ENCODE assay signal across 1 cellular context in genomic region chr5:171258737-171259405, GRCh38.
TF ChIP-seq lines count a peak whose summit lies in the region.

No MANE protein-coding gene starts in this region.

TF ChIP-seq in IMR-90, 13 proteins besides CTCF, POLR2A, EP300 and RAD21 (continued from another document):
- no peak for TF ChIP-seq ELK1 (IDR thresholded peaks at IDR 0.05; ENCODE audit: borderline replicate concordance, low read depth, low read length)
- TF ChIP-seq NFE2L2 (IDR thresholded peaks at IDR 0.05; ENCODE audit: low read depth, low read length): no peak
- TF ChIP-seq CHD1 (IDR thresholded peaks at IDR 0.05; ENCODE audit: low read depth, low read length): no peak
- TF ChIP-seq MXI1 (IDR thresholded peaks at IDR 0.05; ENCODE audit: borderline replicate concordance, low read depth, low read length): no peak
